17 cellular contexts compared by ENCODE assay signal in genomic region chr10:34406463-34407138, GRCh38.
DNase-seq lines count a peak whose midpoint lies in the region; ATAC-seq and TF ChIP-seq lines count a peak whose summit lies in the region.
"Had no signal": no experiment of that assay in that cellular context is flagged by ENCODE, and none has a peak within 500 bp of the region (broad histone marks: within the 10 kb centered on the region; RNA-seq: fewer than 3 reads in every experiment).

No MANE protein-coding gene starts in this region.

- no peak for ATAC-seq in Panc1
- ATAC-seq in left colon: peak; percentile 67

- H3K27ac ChIP-seq in 22Rv1: peak overlapping the region; percentile 61
- peak overlapping the region in 5 of 11 experiments; percentile 1 to 61 (median 45); a peak in 7 of 22 replicates for H3K27ac ChIP-seq in BLaER1 treated with 17β-estradiol and CSF1 and Interleukin-3, amounts not matched to agents 10 nM and 100 nM
- H3K27ac ChIP-seq in Panc1 (ENCODE audit: low read length): 0 out of 2 replicates have a peak overlapping the region, but pooled peaks have one; percentile 9
- H3K27ac ChIP-seq: GM23248, SJSA1 had no signal

- H3K9ac ChIP-seq in BLaER1 treated with 17β-estradiol and CSF1 and Interleukin-3, amounts not matched to agents 10 nM and 100 nM: no peak overlapping the region
- H3K9ac ChIP-seq: GM23248 had no signal

- in situ Hi-C loops in Panc1 (cut with HindIII; ENCODE audit: low pct_unique_long_range_greater_than_20kb, low sequenced_read_pairs): no loop called here

- no peaks in the 10 kb centered on the region for H3K9me3 ChIP-seq in BLaER1 treated with 17β-estradiol and CSF1 and Interleukin-3, amounts not matched to agents 10 nM and 100 nM (replicated peaks in 1 of 11)
- no peaks in the 10 kb centered on the region for H3K9me3 ChIP-seq in Panc1 (ENCODE audit: control insufficient read depth, insufficient read depth, low read depth, low read length)
- H3K9me3 ChIP-seq: HAP-1, SJSA1 had no signal

- DNase-seq in Panc1 (ENCODE audit: low read depth, low spot score) (no peak), left colon (no peak), SW 1271 (lab: John Stamatoyannopoulos, UW) (no peak), NCI-H524 treated with DMSO at 0.1 percent for 48 hours (lab: John Stamatoyannopoulos, UW) (no peak), NCI-H146 treated with DMSO at 0.1 percent for 48 hours (lab: John Stamatoyannopoulos, UW; ENCODE audit: unreplicated experiment) (no peak), NCI-H82 (lab: John Stamatoyannopoulos, UW) (no peak)
- DNase-seq: AML-193, DMS 273 treated with DMSO at 0.1 percent for 48 hours, NCI-H1092 treated with DMSO at 0.1 percent for 48 hours, NCI-H187, NCI-H2227 treated with DMSO at 0.1 percent for 48 hours, NCI-H510A treated with DMSO at 0.1 percent for 48 hours had no signal

- POLR2A ChIA-PET in Panc1 (lab: Charles Lee): no interaction called here

- peak overlapping the region; percentile 32 to 72 (median 54); a peak in 17 of 22 replicates for H3K4me2 ChIP-seq in BLaER1 treated with 17β-estradiol and CSF1 and Interleukin-3, amounts not matched to agents 10 nM and 100 nM

- no peaks in the 10 kb centered on the region for H4K20me1 ChIP-seq in BLaER1 treated with 17β-estradiol and CSF1 and Interleukin-3, amounts not matched to agents 10 nM and 100 nM

- intact Hi-C loops in Panc1 (cut with micrococcal nuclease; ENCODE audit: unreplicated experiment): no loop called here
- intact Hi-C loops in left colon (cut with DNase I, micrococcal nuclease): no loop called here

- H3K4me1 ChIP-seq in BLaER1 treated with 17β-estradiol and CSF1 and Interleukin-3, amounts not matched to agents 10 nM and 100 nM: peaks cover 8 to 15% (median 10%) of the 10 kb centered on the region in 10 experiments
- H3K4me1 ChIP-seq in Panc1 (ENCODE audit: control insufficient read depth, insufficient read depth, low read length): no peaks in the 10 kb centered on the region; the same call in 1 of the 2 replicates

- H3K4me3 ChIP-seq in BLaER1 treated with 17β-estradiol and CSF1 and Interleukin-3, amounts not matched to agents 10 nM and 100 nM: no peak overlapping the region
- H3K4me3 ChIP-seq in Panc1 (ENCODE audit: low read depth in 2 of 2, low read length in 2 of 2): no peak overlapping the region
- H3K4me3 ChIP-seq: GM23248, HAP-1, SJSA1 had no signal

- H3K36me3 ChIP-seq in BLaER1 treated with 17β-estradiol and CSF1 and Interleukin-3, amounts not matched to agents 10 nM and 100 nM: no peaks in the 10 kb centered on the region
- H3K36me3 ChIP-seq in Panc1 (ENCODE audit: control insufficient read depth, insufficient read depth, low read length): no peaks in the 10 kb centered on the region
- H3K36me3 ChIP-seq: HAP-1, SJSA1 had no signal

- CTCF ChIA-PET in Panc1 (lab: Charles Lee): no interaction called here

- H3K27me3 ChIP-seq in BLaER1 treated with 17β-estradiol and CSF1 and Interleukin-3, amounts not matched to agents 10 nM and 100 nM: no peaks in the 10 kb centered on the region
- H3K27me3 ChIP-seq in Panc1 (ENCODE audit: control insufficient read depth, insufficient read depth, low read length): no peaks in the 10 kb centered on the region
- H3K27me3 ChIP-seq: SJSA1 had no signal

- no TSS peak for BruUV-seq in Panc1 (replicated peaks; lab: Mats Ljungman, UMichigan)

- TF ChIP-seq CTCF in 22Rv1 (IDR thresholded peaks at IDR 0.05): no peak
- TF ChIP-seq CTCF in Panc1 (IDR thresholded peaks at IDR 0.05): no peak
